Comparison of ENCODE assay signal across 1 cellular context in the genomic region with DNA sequence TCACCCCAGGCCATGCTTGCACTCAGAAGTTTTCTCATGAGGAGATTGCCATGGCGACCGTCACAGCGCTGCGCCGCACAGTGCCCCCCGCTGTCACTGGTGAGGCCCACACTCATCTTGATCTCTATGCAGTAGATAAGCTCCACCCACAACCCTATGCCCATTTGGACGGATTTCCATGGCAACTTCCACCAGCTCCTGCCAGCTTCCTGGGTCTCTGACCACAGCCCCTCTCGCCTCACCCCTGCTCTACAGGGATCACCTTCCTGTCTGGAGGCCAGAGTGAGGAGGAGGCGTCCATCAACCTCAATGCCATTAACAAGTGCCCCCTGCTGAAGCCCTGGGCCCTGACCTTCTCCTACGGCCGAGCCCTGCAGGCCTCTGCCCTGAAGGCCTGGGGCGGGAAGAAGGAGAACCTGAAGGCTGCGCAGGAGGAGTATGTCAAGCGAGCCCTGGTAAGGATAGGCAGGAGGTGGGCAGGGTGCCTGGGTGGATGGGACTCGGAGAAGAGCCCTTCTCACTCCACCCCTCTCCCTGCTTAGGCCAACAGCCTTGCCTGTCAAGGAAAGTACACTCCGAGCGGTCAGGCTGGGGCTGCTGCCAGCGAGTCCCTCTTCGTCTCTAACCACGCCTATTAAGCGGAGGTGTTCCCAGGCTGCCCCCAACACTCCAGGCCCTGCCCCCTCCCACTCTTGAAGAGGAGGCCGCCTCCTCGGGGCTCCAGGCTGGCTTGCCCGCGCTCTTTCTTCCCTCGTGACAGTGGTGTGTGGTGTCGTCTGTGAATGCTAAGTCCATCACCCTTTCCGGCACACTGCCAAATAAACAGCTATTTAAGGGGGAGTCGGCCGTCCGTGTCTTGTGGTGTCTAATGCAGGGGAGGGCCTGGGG.
TF ChIP-seq lines count a peak whose summit lies in the region.

No MANE protein-coding gene starts in this region.

TF ChIP-seq in IMR-90, 13 proteins besides CTCF, POLR2A, EP300 and RAD21:
- TF ChIP-seq NFE2L2 (IDR thresholded peaks at IDR 0.05; ENCODE audit: low read depth, low read length): no peak
- TF ChIP-seq RCOR1 (IDR thresholded peaks at IDR 0.05; ENCODE audit: insufficient replicate concordance, low read length): no peak
- no peak for TF ChIP-seq RFX5 (IDR thresholded peaks at IDR 0.05; ENCODE audit: low read depth, low read length)
- TF ChIP-seq CHD1 (IDR thresholded peaks at IDR 0.05; ENCODE audit: low read depth, low read length): no peak
- TF ChIP-seq MAZ (IDR thresholded peaks at IDR 0.05; ENCODE audit: borderline replicate concordance, low read depth, low read length): no peak
- TF ChIP-seq USF2 (IDR thresholded peaks at IDR 0.05; ENCODE audit: low read depth, low read length): no peak
- TF ChIP-seq, protein P1, sequence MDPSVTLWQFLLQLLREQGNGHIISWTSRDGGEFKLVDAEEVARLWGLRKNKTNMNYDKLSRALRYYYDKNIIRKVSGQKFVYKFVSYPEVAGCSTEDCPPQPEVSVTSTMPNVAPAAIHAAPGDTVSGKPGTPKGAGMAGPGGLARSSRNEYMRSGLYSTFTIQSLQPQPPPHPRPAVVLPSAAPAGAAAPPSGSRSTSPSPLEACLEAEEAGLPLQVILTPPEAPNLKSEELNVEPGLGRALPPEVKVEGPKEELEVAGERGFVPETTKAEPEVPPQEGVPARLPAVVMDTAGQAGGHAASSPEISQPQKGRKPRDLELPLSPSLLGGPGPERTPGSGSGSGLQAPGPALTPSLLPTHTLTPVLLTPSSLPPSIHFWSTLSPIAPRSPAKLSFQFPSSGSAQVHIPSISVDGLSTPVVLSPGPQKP (IDR thresholded peaks at IDR 0.05; ENCODE audit: borderline replicate concordance, low read depth, low read length): no peak
- TF ChIP-seq BHLHE40 (IDR thresholded peaks at IDR 0.05; ENCODE audit: low read depth, low read length): no peak
- TF ChIP-seq FOS (IDR thresholded peaks at IDR 0.05; ENCODE audit: low read depth, low read length): no peak
